25 cellular contexts compared by ENCODE assay signal in genomic region chr5:155282503-155283107, GRCh38.
DNase-seq lines count a peak whose midpoint lies in the region; ATAC-seq and TF ChIP-seq lines count a peak whose summit lies in the region.
"Had no signal": no experiment of that assay in that cellular context is flagged by ENCODE, and none has a peak within 500 bp of the region (broad histone marks: within the 10 kb centered on the region; RNA-seq: fewer than 3 reads in every experiment).

No MANE protein-coding gene starts in this region.

- H3K9me3 Mint-ChIP-seq in GM23338 = no peaks in the 10 kb centered on the region; the same call in 2 of the 3 replicates
- H3K9me3 Mint-ChIP-seq: CD8-positive, alpha-beta T cell had no signal

- H3K9ac ChIP-seq in HCT116 (ENCODE audit: low read length) = no peak overlapping the region
- H3K9ac ChIP-seq: GM23248, KMS-11 had no signal

- no peaks in the 10 kb centered on the region for H3K9me2 ChIP-seq in HCT116 (ENCODE audit: insufficient read depth)
- H3K9me2 ChIP-seq in GM23338 (ENCODE audit: insufficient read depth) = 0 out of 2 replicates have a peak, but pooled peaks cover 9% of the 10 kb centered on the region

- H3K4me2 ChIP-seq in HCT116 (ENCODE audit: low read length) (no peak overlapping the region), GM23338 (no peak overlapping the region)
- H3K4me2 ChIP-seq: KMS-11 had no signal

- H3K27ac Mint-ChIP-seq in GM23338 = no peak overlapping the region
- H3K27ac Mint-ChIP-seq: B cell; CD8-positive, alpha-beta T cell had no signal

- no peak for TF ChIP-seq POLR2A in HCT116 (IDR thresholded peaks at IDR 0.05; ENCODE audit: borderline replicate concordance, extremely low read depth, insufficient read depth, insufficient read length)

- H3K4me3 Mint-ChIP-seq in GM23338 = no peak overlapping the region
- H3K4me3 Mint-ChIP-seq: B cell; CD8-positive, alpha-beta T cell had no signal

- no peaks in the 10 kb centered on the region for H3K9me3 ChIP-seq in HCT116 (ENCODE audit: control insufficient read depth in 1 of 2, insufficient read depth in 1 of 2, low read depth in 1 of 2, low read length in 2 of 2)
- H3K9me3 ChIP-seq: HAP-1 had no signal

- no peaks in the 10 kb centered on the region for H4K20me1 ChIP-seq in HCT116 (ENCODE audit: insufficient read depth)
- no peaks in the 10 kb centered on the region for H4K20me1 ChIP-seq in GM23338 (replicated peaks; ENCODE audit: insufficient read depth)

- H3K4me3 ChIP-seq in HCT116 (replicated peaks in 1 of 2; ENCODE audit: low read depth in 1 of 2, low read length in 2 of 2) = no peak overlapping the region
- H3K4me3 ChIP-seq in GM23338 = no peak overlapping the region
- H3K4me3 ChIP-seq: GM23248, HAP-1, SK-N-MC had no signal

- no peak for ATAC-seq in HCT116
- ATAC-seq in foreskin keratinocyte = peak; percentile 86
- no peak for ATAC-seq in GM23338
- ATAC-seq: CD8-positive, alpha-beta T cell; Panc1 had no signal

- TF ChIP-seq CTCF in HCT116 (IDR thresholded peaks at IDR 0.05 in 2 of 3, conservative IDR thresholded peaks at IDR 0.05 in 1 of 3; ENCODE audit: borderline replicate concordance in 1 of 3, insufficient read depth in 1 of 3, low read depth in 2 of 3, low read length in 2 of 3) (no peak), RWPE1 (conservative IDR thresholded peaks at IDR 0.05; ENCODE audit: low read depth) (no peak), foreskin keratinocyte (conservative IDR thresholded peaks at IDR 0.05) (peak; percentile 60), GM23338 (conservative IDR thresholded peaks at IDR 0.05; ENCODE audit: low read depth in 2 of 2) (0 out of 4 replicates have a peak, but pooled peaks of 1 of the 2 experiments have one; percentile 8)

- DNase-seq in DMS79 treated with DMSO at 0.1 percent for 48 hours (lab: John Stamatoyannopoulos, UW) (peak; percentile 39), DMS79 (lab: John Stamatoyannopoulos, UW) (no peak), HCT116 (ENCODE audit: low read depth, low spot score) (no peak), RWPE1 (ENCODE audit: low spot score) (peak; percentile 26), foreskin keratinocyte (peak; percentile 92 to 95), GM23338 (ENCODE audit: low spot score) (no peak), LoVo (ENCODE audit: low spot score) (no peak)
- DNase-seq: CD8-positive, alpha-beta T cell; DMS 273 treated with DMSO at 0.1 percent for 48 hours; GM23248; IMR-90; NCI-H1092; NCI-H146; NCI-H1930; NCI-H446; NCI-H524 treated with DMSO at 0.1 percent for 48 hours; NCI-H82; SIG-M5 had no signal

- H3K27me3 ChIP-seq in HCT116 (ENCODE audit: insufficient read depth, low read length) (peaks cover 24% of the 10 kb centered on the region; the same call in 1 of the 2 replicates), foreskin keratinocyte (no peaks in the 10 kb centered on the region), GM23338 (ENCODE audit: insufficient read depth) (no peaks in the 10 kb centered on the region)

- H3K36me3 ChIP-seq in HCT116 (ENCODE audit: control insufficient read depth in 1 of 2, insufficient read depth in 2 of 2, low read length in 2 of 2) (no peaks in the 10 kb centered on the region), GM23338 (ENCODE audit: insufficient read depth) (no peaks in the 10 kb centered on the region)
- H3K36me3 ChIP-seq: HAP-1 had no signal

- peaks cover 1% of the 10 kb centered on the region for H3K27me3 Mint-ChIP-seq in GM23338 (ENCODE audit: insufficient read depth, low read depth, poor library complexity)

- TF ChIP-seq RAD21 in HCT116 (IDR thresholded peaks at IDR 0.05; ENCODE audit: low read depth) = no peak

- H2AFZ ChIP-seq in HCT116 (ENCODE audit: low read depth, low read length, poor library complexity, severe bottlenecking) = no peak overlapping the region
- H2AFZ ChIP-seq in GM23338 = no peak overlapping the region
- H2AFZ ChIP-seq: GM23248 had no signal

- intact Hi-C loops in HCT116 (cut with micrococcal nuclease) = no loop called here

- H3K4me1 ChIP-seq in HCT116 (ENCODE audit: control insufficient read depth in 1 of 2, insufficient read depth in 2 of 2, low read length in 2 of 2) (no peaks in the 10 kb centered on the region), foreskin keratinocyte (no peaks in the 10 kb centered on the region), GM23338 (ENCODE audit: insufficient read depth) (peaks cover 9% of the 10 kb centered on the region; the same call in 1 of the 2 replicates)
- H3K4me1 ChIP-seq: HAP-1 had no signal

- no peaks in the 10 kb centered on the region for H3F3A ChIP-seq in GM23338 (replicated peaks; ENCODE audit: low read depth)

- H3K79me2 ChIP-seq in HCT116 (ENCODE audit: insufficient read depth, low read length) (no peaks in the 10 kb centered on the region), GM23338 (replicated peaks; ENCODE audit: insufficient read depth) (no peaks in the 10 kb centered on the region)

- H3K27ac ChIP-seq in HCT116 (ENCODE audit: low read depth, low read length) = no peak overlapping the region
- no peak overlapping the region for H3K27ac ChIP-seq in RWPE1
- no peak overlapping the region for H3K27ac ChIP-seq in foreskin keratinocyte
- H3K27ac ChIP-seq in GM23338 (ENCODE audit: low read depth) = no peak overlapping the region
- H3K27ac ChIP-seq: 22Rv1, C4-2B, GM23248, KMS-11, SK-N-MC had no signal

- CTCF ChIA-PET in HCT116 (lab: Charles Lee) = no interaction called here
- CTCF ChIA-PET in RWPE1 (lab: Yijun Ruan, JAX) = interaction anchor here (0.6 kb wide), 1 partner anchor 227 kb away, joined by 3 read pairs; no protein-coding TSS in a partner anchor

- POLR2A ChIA-PET in HCT116 (lab: Charles Lee) = no interaction called here
- POLR2A ChIA-PET in RWPE1 (lab: Yijun Ruan, JAX; ENCODE audit: low non-redundant PET) = no interaction called here

- RAD21 ChIA-PET in HCT116 (lab: Charles Lee; ENCODE audit: low non-redundant PET in 1 of 2, low total read pairs in 2 of 2, uncharacterized antibody in 2 of 2, unreplicated experiment in 2 of 2) = no interaction called here

- no peaks in the 10 kb centered on the region for H3K36me3 Mint-ChIP-seq in GM23338 (ENCODE audit: low read depth)
- H3K36me3 Mint-ChIP-seq: CD8-positive, alpha-beta T cell had no signal

- peaks cover 13% of the 10 kb centered on the region for H3K4me1 Mint-ChIP-seq in GM23338
- H3K4me1 Mint-ChIP-seq: B cell had no signal

- no TSS peak for BruUV-seq in HCT116 (replicated peaks; lab: Mats Ljungman, UMichigan)

TF ChIP-seq in HCT116, 20 proteins besides CTCF, POLR2A, EP300 and RAD21:
- peak; percentile 69; the same call in 1 of the 2 replicates for TF ChIP-seq EZH2 (IDR thresholded peaks at IDR 0.05)
- TF ChIP-seq FOSL1 (IDR thresholded peaks at IDR 0.05; ENCODE audit: low read depth) = no peak
- no peak for TF ChIP-seq REST (IDR thresholded peaks at IDR 0.05; ENCODE audit: low read depth)

TF ChIP-seq in GM23338, 12 proteins besides CTCF, POLR2A, EP300 and RAD21:
- TF ChIP-seq ZNF114 (CRISPR knock-in tag; IDR thresholded peaks at IDR 0.05) = no peak

Comparison
In these comparisons a context has a peak if more than half of its experiments do, and no peak if none do; other contexts are left out.
1. DNase-seq: peak in DMS79 treated with DMSO at 0.1 percent for 48 hours (single experiment), RWPE1 (single experiment) and foreskin keratinocyte (2 of 2); none in DMS79 (single experiment), HCT116 (single experiment), GM23338 (single experiment) and LoVo (single experiment).